Comparison of ENCODE assay signal across 10 cellular contexts in genomic region chr11:64607381-64608259, GRCh38. TPM values are rescaled to one million over a fixed set of nuclear protein-coding genes. Genes with fewer than 3 reads are reported as not detected.
A peak's percentile ranks its signal among the peaks of the same experiment; 100 is the strongest.
DNase-seq lines count a peak whose midpoint lies in the region; ATAC-seq and TF ChIP-seq lines count a peak whose summit lies in the region.
"Had no signal": no experiment of that assay in that cellular context is flagged by ENCODE, and none has a peak within 500 bp of the region (broad histone marks: within the 10 kb centered on the region; RNA-seq: fewer than 3 reads in every experiment).

No MANE protein-coding gene starts in this region.

- no peak overlapping the region for H2AFZ ChIP-seq in OCI-LY7 (ENCODE audit: low read length)

- 3 to 28% methylated on average over 2 to 13 of the region's 74 CpGs for WGBS in gastroesophageal sphincter (ENCODE audit: low coverage in 1 of 2), 2 donors
- 45 to 54% (median 49%) methylated on average over 70 to 74 of the region's 74 CpGs for WGBS in ovary, 3 donors

- TF ChIP-seq CTCF in WTC11 (IDR thresholded peaks at IDR 0.05), result no peak
- no peak for TF ChIP-seq CTCF in gastroesophageal sphincter (IDR thresholded peaks at IDR 0.05)
- TF ChIP-seq CTCF in ovary (IDR thresholded peaks at IDR 0.05), result no peak
- no peak for TF ChIP-seq CTCF in OCI-LY7 (conservative IDR thresholded peaks at IDR 0.05; ENCODE audit: low read length)
- TF ChIP-seq CTCF in brain microvascular endothelial cell (IDR thresholded peaks at IDR 0.05; ENCODE audit: low read depth, low read length, missing control alignments), result no peak

- no peaks in the 10 kb centered on the region for H3K9me2 ChIP-seq in OCI-LY7 (ENCODE audit: insufficient read depth, low read length)

- H3K36me3 Mint-ChIP-seq in WTC11, result no peaks in the 10 kb centered on the region

- H3K4me2 ChIP-seq in OCI-LY7 (ENCODE audit: low read length), result no peak overlapping the region

- ATAC-seq in WTC11 (peak; percentile 38), gastroesophageal sphincter (peak; percentile 52), HG03108 (IDR thresholded peaks at IDR 0.05; ENCODE audit: unreplicated experiment) (no peak)

- H3K4me3 ChIP-seq in gastroesophageal sphincter, result peak overlapping the region; percentile 28 to 40
- H3K4me3 ChIP-seq in ovary, result peak overlapping the region; percentile 21
- H3K4me3 ChIP-seq in OCI-LY7 (ENCODE audit: low read depth, low read length, poor library complexity, severe bottlenecking), result no peak overlapping the region
- no peak overlapping the region for H3K4me3 ChIP-seq in brain microvascular endothelial cell (ENCODE audit: low read depth, low read length)

- no peaks in the 10 kb centered on the region; the same call in 1 of the 2 replicates for H3K27me3 Mint-ChIP-seq in WTC11 (ENCODE audit: low read depth)

- H3K27me3 ChIP-seq in gastroesophageal sphincter (peaks cover 17% of the 10 kb centered on the region), ovary (no peaks in the 10 kb centered on the region), brain microvascular endothelial cell (replicated peaks) (peaks cover 16% of the 10 kb centered on the region)
- H3K27me3 ChIP-seq: BE2C had no signal

- POLR2A ChIA-PET in WTC11 (lab: Charles Lee), result no interaction called here
- POLR2A ChIA-PET in OCI-LY7 (lab: Charles Lee), result no interaction called here

- H3K4me1 ChIP-seq in gastroesophageal sphincter, result peaks cover 0 to 12% (median 4%) of the 10 kb centered on the region in 3 donors
- H3K4me1 ChIP-seq in ovary (ENCODE audit: insufficient read depth), result peaks cover 8% of the 10 kb centered on the region
- peaks cover 12% of the 10 kb centered on the region for H3K4me1 ChIP-seq in OCI-LY7 (ENCODE audit: insufficient read depth, low read length, poor library complexity, severe bottlenecking)
- H3K4me1 ChIP-seq: BE2C had no signal

- no peaks in the 10 kb centered on the region for H3K9me3 Mint-ChIP-seq in WTC11

- in situ Hi-C loops in brain microvascular endothelial cell (cut with HindIII; ENCODE audit: low pct_ligation_motif_present, low sequenced_read_pairs), result no loop called here

- peaks cover 7% of the 10 kb centered on the region; the same call in 1 of the 2 replicates for H3K4me1 Mint-ChIP-seq in WTC11

- H3K36me3 ChIP-seq in gastroesophageal sphincter, result no peaks in the 10 kb centered on the region
- no peaks in the 10 kb centered on the region for H3K36me3 ChIP-seq in ovary
- no peaks in the 10 kb centered on the region for H3K36me3 ChIP-seq in OCI-LY7 (ENCODE audit: insufficient read depth, low read length)
- H3K36me3 ChIP-seq in brain microvascular endothelial cell (replicated peaks), result no peaks in the 10 kb centered on the region
- H3K36me3 ChIP-seq: BE2C had no signal

- H3K79me2 ChIP-seq in OCI-LY7 (ENCODE audit: insufficient read depth, low read depth, low read length), result no peaks in the 10 kb centered on the region

- H3K9me3 ChIP-seq in gastroesophageal sphincter (no peaks in the 10 kb centered on the region), ovary (no peaks in the 10 kb centered on the region), OCI-LY7 (ENCODE audit: low read length) (no peaks in the 10 kb centered on the region)
- H3K9me3 ChIP-seq: BE2C had no signal

- intact Hi-C loops in ovary (cut with DNase I), result no loop called here
- intact Hi-C loops in OCI-LY7 (cut with micrococcal nuclease; ENCODE audit: unreplicated experiment), result no loop called here

- peak; percentile 76 for DNase-seq in AG08395 (ENCODE audit: low spot score)
- no peak for DNase-seq in WTC11 (ENCODE audit: low spot score)
- DNase-seq in ovary, result peak; percentile 42 to 72 (median 59)
- DNase-seq in NCI-H2029 (lab: John Stamatoyannopoulos, UW), result no peak
- DNase-seq in OCI-LY7 (ENCODE audit: low spot score), result no peak
- DNase-seq in brain microvascular endothelial cell, result no peak
- DNase-seq: BE2C, NCI-H146 had no signal

- BruUV-seq in OCI-LY7 (replicated peaks; lab: Mats Ljungman, UMichigan), result no TSS peak

- TF ChIP-seq POLR2A in gastroesophageal sphincter (IDR thresholded peaks at IDR 0.05) (no peak), ovary (IDR thresholded peaks at IDR 0.05) (no peak)

- no peaks in the 10 kb centered on the region for H4K20me1 ChIP-seq in OCI-LY7 (ENCODE audit: insufficient read depth, low read length)

- H3K4me3 Mint-ChIP-seq in WTC11, result no peak overlapping the region

- H3K27ac Mint-ChIP-seq in WTC11, result no peak overlapping the region

- CTCF ChIA-PET in WTC11 (lab: Charles Lee) (no interaction called here), OCI-LY7 (lab: Charles Lee; ENCODE audit: unreplicated experiment) (no interaction called here)

- H3K27ac ChIP-seq in gastroesophageal sphincter (peak overlapping the region in 3 of 4 donors; percentile 16 to 57 (median 17)), ovary (peak overlapping the region; percentile 14 to 83), OCI-LY7 (ENCODE audit: low read depth, low read length, poor library complexity, severe bottlenecking) (no peak overlapping the region), brain microvascular endothelial cell (no peak overlapping the region)

- TF ChIP-seq EP300 in gastroesophageal sphincter (IDR thresholded peaks at IDR 0.05), result no peak
- TF ChIP-seq EP300 in ovary (IDR thresholded peaks at IDR 0.05), result no peak

TF ChIP-seq in WTC11, 78 proteins besides CTCF, POLR2A, EP300 and RAD21:
- TF ChIP-seq FOXK1 (CRISPR knock-in tag; IDR thresholded peaks at IDR 0.05) (no peak), FOXP1 (CRISPR knock-in tag; IDR thresholded peaks at IDR 0.05; ENCODE audit: borderline replicate concordance) (no peak), SMAD4 (CRISPR knock-in tag; IDR thresholded peaks at IDR 0.05) (no peak)

RNA-seq across cellular contexts. Expression of gene SLC22A12, which starts 16.6 kb away (rescaled TPM):
- not detected in 3 replicates for total RNA-seq in WTC11 (2021)
- total RNA-seq in gastroesophageal sphincter, result not detected
- not detected for total RNA-seq in ovary
- polyA plus RNA-seq in ovary, result not detected
- total RNA-seq in OCI-LY7 (2014; rRNA removed; shearing (Covaris generic)), result not detected in 2 replicates
- not detected in 2 replicates for total RNA-seq in OCI-LY7 (2022)

RNA-seq across cellular contexts. Expression of gene SLC22A11, which starts 51.9 kb away (rescaled TPM):
- total RNA-seq in WTC11 (2021) (0.07 TPM in 1 of 3 replicates, not detected in the others), gastroesophageal sphincter (not detected), ovary (under 1 TPM in 5 of 7 donors, not detected in 2; 0.12 to 0.65 (median 0.15) TPM), OCI-LY7 (2022) (not detected in 2 replicates)
- under 1 TPM in 1 of 2 donors, not detected in 1; 0.13 TPM for polyA plus RNA-seq in ovary
- total RNA-seq in OCI-LY7 (2014; rRNA removed; shearing (Covaris generic)), result 0.09 and 0.18 TPM in 2 replicates

Comparison
In these comparisons a context has a peak if more than half of its experiments do, and no peak if none do; other contexts are left out.
1. DNase-seq: peak in AG08395 (single experiment) and ovary (5 of 5); none in WTC11 (single experiment), NCI-H2029 (single experiment), OCI-LY7 (single experiment) and brain microvascular endothelial cell (single experiment).
2. H3K27ac ChIP-seq: peak in gastroesophageal sphincter (3 of 4) and ovary (2 of 2); none in OCI-LY7 (single experiment) and brain microvascular endothelial cell (single experiment).
3. H3K4me3 ChIP-seq: peak in gastroesophageal sphincter (2 of 2) and ovary (single experiment); none in OCI-LY7 (single experiment) and brain microvascular endothelial cell (single experiment).